Comparison of ENCODE assay signal across 18 cellular contexts in the genomic region with DNA sequence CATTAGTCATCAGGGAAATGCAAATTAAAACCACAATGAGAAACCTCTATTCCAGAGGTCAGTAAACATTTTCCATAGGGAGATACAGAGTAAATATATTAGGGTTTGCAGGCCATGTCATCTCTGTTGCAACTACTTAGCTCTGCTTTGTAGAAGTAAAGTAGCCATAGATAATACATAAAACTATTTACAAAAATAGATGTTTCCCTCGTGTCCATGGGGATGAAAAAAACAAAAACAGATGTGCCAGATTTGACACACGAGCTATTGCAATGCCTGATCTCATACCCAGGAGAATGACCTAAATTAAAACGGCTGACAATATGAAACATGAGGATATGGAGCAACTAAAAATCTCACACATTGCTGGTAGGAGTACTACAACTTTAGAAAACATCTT. TPM values are rescaled to one million over a fixed set of nuclear protein-coding genes. Genes with fewer than 3 reads are reported as not detected.
DNase-seq lines count a peak whose midpoint lies in the region; ATAC-seq, FAIRE-seq and TF ChIP-seq lines count a peak whose summit lies in the region.
"Had no signal": no experiment of that assay in that cellular context is flagged by ENCODE, and none has a peak within 500 bp of the region (broad histone marks: within the 10 kb centered on the region; RNA-seq: fewer than 3 reads in every experiment).

No MANE protein-coding gene starts in this region.

- H3K4me3 ChIP-seq in kidney (ENCODE audit: low read length in 2 of 2) = no peak overlapping the region
- H3K4me3 ChIP-seq: BLaER1 treated with 17β-estradiol and CSF1 and Interleukin-3, amounts not matched to agents 10 nM and 100 nM; HAP-1 had no signal

- H3K36me3 Mint-ChIP-seq in activated T-helper 2 cell treated with anti-CD3 and anti-CD28 coated beads, Interferon-gamma antibody, Interleukin-2, Interleukin-4, amounts not matched to agents 10 μg/mL and 5 μg/mL and 100 μg/mL, durations not matched to agents 14 hours and 24 hours and 36 hours (ENCODE audit: low read depth) = peaks cover 62% of the 10 kb centered on the region
- peaks cover 23% of the 10 kb centered on the region for H3K36me3 Mint-ChIP-seq in memory B cell

- no peaks in the 10 kb centered on the region for H3K4me1 ChIP-seq in kidney (ENCODE audit: control insufficient read depth in 1 of 2, insufficient read depth in 1 of 2, low read depth in 1 of 2, low read length in 2 of 2)
- H3K4me1 ChIP-seq: BLaER1 treated with 17β-estradiol and CSF1 and Interleukin-3, amounts not matched to agents 10 nM and 100 nM; foreskin keratinocyte; HAP-1 had no signal

- no peaks in the 10 kb centered on the region for H3K9me3 ChIP-seq in kidney (ENCODE audit: control insufficient read depth in 1 of 2, low read length in 2 of 2)
- H3K9me3 ChIP-seq: HAP-1 had no signal

- peaks cover 5% of the 10 kb centered on the region for H3K9me3 Mint-ChIP-seq in activated T-helper 2 cell treated with anti-CD3 and anti-CD28 coated beads, Interferon-gamma antibody, Interleukin-2, Interleukin-4, amounts not matched to agents 10 μg/mL and 5 μg/mL and 100 μg/mL, durations not matched to agents 14 hours and 24 hours and 36 hours
- H3K9me3 Mint-ChIP-seq in memory B cell = no peaks in the 10 kb centered on the region
- H3K9me3 Mint-ChIP-seq: activated naive CD4-positive, alpha-beta T cell treated with anti-CD3 and anti-CD28 coated beads, Interleukin-2, amount 50 U/mL, for 24 hours; type B pancreatic cell had no signal

- no peak overlapping the region for H3K4me3 Mint-ChIP-seq in activated T-helper 2 cell treated with anti-CD3 and anti-CD28 coated beads, Interferon-gamma antibody, Interleukin-2, Interleukin-4, amounts not matched to agents 10 μg/mL and 5 μg/mL and 100 μg/mL, durations not matched to agents 14 hours and 24 hours and 36 hours (ENCODE audit: low read depth)
- H3K4me3 Mint-ChIP-seq in memory B cell = no peak overlapping the region
- H3K4me3 Mint-ChIP-seq: activated naive CD4-positive, alpha-beta T cell treated with anti-CD3 and anti-CD28 coated beads, Interleukin-2, amount 50 U/mL, for 24 hours; neural crest cell; type B pancreatic cell had no signal

- H3K36me3 ChIP-seq in kidney (ENCODE audit: control insufficient read depth in 1 of 2, insufficient read depth in 2 of 2, low read length in 2 of 2) = peaks cover 10 to 11% of the 10 kb centered on the region in 2 donors

- H3K4me1 Mint-ChIP-seq in activated T-helper 2 cell treated with anti-CD3 and anti-CD28 coated beads, Interferon-gamma antibody, Interleukin-2, Interleukin-4, amounts not matched to agents 10 μg/mL and 5 μg/mL and 100 μg/mL, durations not matched to agents 14 hours and 24 hours and 36 hours (ENCODE audit: low read depth) = no peaks in the 10 kb centered on the region
- peaks cover 4% of the 10 kb centered on the region for H3K4me1 Mint-ChIP-seq in memory B cell

- TF ChIP-seq CTCF in AG09319 (IDR thresholded peaks at IDR 0.05; ENCODE audit: low read depth, low read length) (no peak), kidney (IDR thresholded peaks at IDR 0.05; ENCODE audit: borderline replicate concordance, extremely low read depth, insufficient read depth) (no peak)

- no peak for FAIRE-seq in kidney (lab: Jason Lieb, UNC)

- no peak overlapping the region for H3K27ac ChIP-seq in kidney (ENCODE audit: low read depth in 2 of 2, low read length in 2 of 2)
- H3K27ac ChIP-seq: BLaER1 treated with 17β-estradiol and CSF1 and Interleukin-3, amounts not matched to agents 10 nM and 100 nM; foreskin keratinocyte; KMS-11; VCaP had no signal

- intact Hi-C loops in activated T-helper 2 cell treated with anti-CD3 and anti-CD28 coated beads, Interferon-gamma antibody, Interleukin-2, Interleukin-4, amounts not matched to agents 10 μg/mL and 5 μg/mL and 100 μg/mL, durations not matched to agents 14 hours and 24 hours and 36 hours (cut with micrococcal nuclease) = no loop called here
- intact Hi-C loops in kidney (cut with DNase I) = no loop called here

- DNase-seq in AG09319 (ENCODE audit: extremely low read depth, low read depth) = peak; percentile 71
- DNase-seq in GM04504 (ENCODE audit: low read depth) = peak; percentile 80
- no peak for DNase-seq in activated T-helper 2 cell treated with anti-CD3 and anti-CD28 coated beads, Interferon-gamma antibody, Interleukin-2, Interleukin-4, amounts not matched to agents 10 μg/mL and 5 μg/mL and 100 μg/mL, durations not matched to agents 14 hours and 24 hours and 36 hours (ENCODE audit: low spot score)
- DNase-seq in memory B cell (ENCODE audit: low spot score in 2 of 2) = no peak
- DNase-seq in NCI-H345 (lab: John Stamatoyannopoulos, UW) = no peak
- DNase-seq in DMS79 treated with DMSO at 0.1 percent for 48 hours (lab: John Stamatoyannopoulos, UW) = no peak
- no peak for DNase-seq in kidney
- DNase-seq: DND-41, foreskin keratinocyte, NCI-H1436 had no signal

- peak overlapping the region; percentile 9 for H3K27ac Mint-ChIP-seq in activated T-helper 2 cell treated with anti-CD3 and anti-CD28 coated beads, Interferon-gamma antibody, Interleukin-2, Interleukin-4, amounts not matched to agents 10 μg/mL and 5 μg/mL and 100 μg/mL, durations not matched to agents 14 hours and 24 hours and 36 hours
- peak overlapping the region; percentile 62 for H3K27ac Mint-ChIP-seq in memory B cell
- H3K27ac Mint-ChIP-seq: type B pancreatic cell had no signal

- no peak overlapping the region for H3K9ac ChIP-seq in kidney (ENCODE audit: low read length in 2 of 2)
- H3K9ac ChIP-seq: BLaER1 treated with 17β-estradiol and CSF1 and Interleukin-3, amounts not matched to agents 10 nM and 100 nM; KMS-11 had no signal

- ATAC-seq in memory B cell (ENCODE audit: low read depth) = no peak
- ATAC-seq in GM21529 (IDR thresholded peaks at IDR 0.05; ENCODE audit: unreplicated experiment) = no peak
- ATAC-seq: foreskin keratinocyte had no signal

- H3K27me3 Mint-ChIP-seq in activated T-helper 2 cell treated with anti-CD3 and anti-CD28 coated beads, Interferon-gamma antibody, Interleukin-2, Interleukin-4, amounts not matched to agents 10 μg/mL and 5 μg/mL and 100 μg/mL, durations not matched to agents 14 hours and 24 hours and 36 hours (ENCODE audit: low read depth) = no peaks in the 10 kb centered on the region
- no peaks in the 10 kb centered on the region for H3K27me3 Mint-ChIP-seq in memory B cell
- H3K27me3 Mint-ChIP-seq: activated naive CD4-positive, alpha-beta T cell treated with anti-CD3 and anti-CD28 coated beads, Interleukin-2, amount 50 U/mL, for 24 hours; type B pancreatic cell had no signal

RNA-seq across cellular contexts. Expression of a gene that starts 17.3 kb away (rescaled TPM):
- 24.9 and 27.5 TPM in 2 replicates for total RNA-seq in activated T-helper 2 cell treated with anti-CD3 and anti-CD28 coated beads, Interferon-gamma antibody, Interleukin-2, Interleukin-4, amounts not matched to agents 10 μg/mL and 5 μg/mL and 100 μg/mL, durations not matched to agents 14 hours and 24 hours and 36 hours
- total RNA-seq in kidney = 25.0 TPM
- polyA plus RNA-seq in kidney (ENCODE audit: insufficient read depth, low read depth, low replicate concordance) = 3.6 TPM

RNA-seq across cellular contexts. Expression of a gene that starts 43.7 kb away (rescaled TPM):
- total RNA-seq in activated T-helper 2 cell treated with anti-CD3 and anti-CD28 coated beads, Interferon-gamma antibody, Interleukin-2, Interleukin-4, amounts not matched to agents 10 μg/mL and 5 μg/mL and 100 μg/mL, durations not matched to agents 14 hours and 24 hours and 36 hours = 9.2 and 9.4 TPM in 2 replicates
- 16.0 TPM for total RNA-seq in kidney
- 24.0 TPM for polyA plus RNA-seq in kidney (ENCODE audit: insufficient read depth, low read depth, low replicate concordance)

RNA-seq across cellular contexts. Expression of a gene that starts 49.1 kb away (rescaled TPM):
- total RNA-seq in activated T-helper 2 cell treated with anti-CD3 and anti-CD28 coated beads, Interferon-gamma antibody, Interleukin-2, Interleukin-4, amounts not matched to agents 10 μg/mL and 5 μg/mL and 100 μg/mL, durations not matched to agents 14 hours and 24 hours and 36 hours = 40.9 and 44.1 TPM in 2 replicates
- 35.8 TPM for total RNA-seq in kidney
- polyA plus RNA-seq in kidney (ENCODE audit: insufficient read depth, low read depth, low replicate concordance) = 17.8 TPM

Comparison
In these comparisons a context has a peak if more than half of its experiments do, and no peak if none do; other contexts are left out.
1. DNase-seq: peak in AG09319 (single experiment) and GM04504 (single experiment); none in activated T-helper 2 cell treated with anti-CD3 and anti-CD28 coated beads, Interferon-gamma antibody, Interleukin-2, Interleukin-4, amounts not matched to agents 10 μg/mL and 5 μg/mL and 100 μg/mL, durations not matched to agents 14 hours and 24 hours and 36 hours (single experiment), memory B cell (0 of 2), NCI-H345 (single experiment), DMS79 treated with DMSO at 0.1 percent for 48 hours (single experiment) and kidney (single experiment).